11 cellular contexts compared by ENCODE assay signal in the genomic region with DNA sequence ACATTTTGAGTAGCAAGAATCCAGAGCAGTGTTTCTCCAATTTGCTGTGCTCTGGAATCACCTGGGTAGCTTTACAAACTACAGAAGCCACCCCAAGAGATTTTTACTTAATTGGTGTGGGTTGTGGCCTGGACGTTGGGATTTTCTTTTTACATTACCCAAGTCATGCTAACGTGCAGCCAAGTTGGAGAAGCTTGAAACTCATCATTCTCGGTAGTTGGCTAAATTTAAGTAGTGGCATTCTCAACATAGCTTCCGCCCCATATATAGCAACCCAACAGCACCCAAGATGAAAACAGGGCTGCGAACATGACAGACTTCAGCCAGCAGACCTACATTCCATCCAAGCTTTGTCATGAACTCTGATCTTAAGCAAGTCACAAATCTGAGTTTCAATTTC. TPM values are rescaled to one million over a fixed set of nuclear protein-coding genes. Genes with fewer than 3 reads are reported as not detected.
DNase-seq lines count a peak whose midpoint lies in the region; ATAC-seq and TF ChIP-seq lines count a peak whose summit lies in the region.
"Had no signal": no experiment of that assay in that cellular context is flagged by ENCODE, and none has a peak within 500 bp of the region (broad histone marks: within the 10 kb centered on the region; RNA-seq: fewer than 3 reads in every experiment).

No MANE protein-coding gene starts in this region.

- TF ChIP-seq EP300 in gastroesophageal sphincter (IDR thresholded peaks at IDR 0.05) (no peak), transverse colon (IDR thresholded peaks at IDR 0.05; ENCODE audit: low read depth) (no peak)

- ATAC-seq in gastroesophageal sphincter = peak; percentile 81
- no peak for ATAC-seq in GM21526 (IDR thresholded peaks at IDR 0.05; ENCODE audit: low FRiP score, unreplicated experiment)

- TF ChIP-seq CTCF in left ventricle myocardium inferior (IDR thresholded peaks at IDR 0.05; ENCODE audit: borderline replicate concordance) = no peak
- TF ChIP-seq CTCF in gastroesophageal sphincter (IDR thresholded peaks at IDR 0.05) = no peak
- TF ChIP-seq CTCF in transverse colon (IDR thresholded peaks at IDR 0.05) = no peak

- H3K27ac ChIP-seq in left ventricle myocardium inferior (replicated peaks) (peak overlapping the region; percentile 36), KOPT-K1 (ENCODE audit: low read depth, low read length, poor library complexity, severe bottlenecking) (peak overlapping the region; percentile 81), gastroesophageal sphincter (peak overlapping the region; percentile 61 to 75 (median 74)), transverse colon (peak overlapping the region; percentile 49 to 85 (median 70))
- H3K27ac ChIP-seq: adrenal gland had no signal

- H3K27me3 ChIP-seq in left ventricle myocardium inferior (ENCODE audit: low read depth) (no peaks in the 10 kb centered on the region), gastroesophageal sphincter (no peaks in the 10 kb centered on the region), transverse colon (no peaks in the 10 kb centered on the region)
- H3K27me3 ChIP-seq: adrenal gland had no signal

- H3K36me3 ChIP-seq in left ventricle myocardium inferior (peaks cover 26% of the 10 kb centered on the region), KOPT-K1 (ENCODE audit: insufficient read depth, low read length) (peaks cover 28% of the 10 kb centered on the region), gastroesophageal sphincter (peaks cover 0 to 39% of the 10 kb centered on the region in 2 donors), transverse colon (peaks cover 0 to 17% (median 3%) of the 10 kb centered on the region in 4 donors)

- intact Hi-C loops in left ventricle myocardium inferior (cut with micrococcal nuclease) = loop anchor here (10.0 kb wide), 1 partner anchor 291 kb away; no protein-coding TSS in a partner anchor
- intact Hi-C loops in cardiac septum (cut with DNase I) = no loop called here
- intact Hi-C loops in transverse colon (cut with DNase I; ENCODE audit: low total_unique reads) = no loop called here

- in situ Hi-C loops in transverse colon (cut with MboI; ENCODE audit: low pct_ligation_motif_present in 1 of 4, low pct_unique_long_range_greater_than_20kb in 1 of 4, low sequenced_read_pairs in 3 of 4) = loop anchor here in 3 of 4 donors (10.0 to 25.0 kb wide), 4 partner anchors 81 to 298 kb away; partner anchors contain the start of genes LRP10 (in 2 of the 3) and OR6J1 (in 1 of the 3)

- H3K9me3 ChIP-seq in left ventricle myocardium inferior (replicated peaks) (no peaks in the 10 kb centered on the region), KOPT-K1 (ENCODE audit: insufficient read depth, low read length, poor library complexity, severe bottlenecking) (no peaks in the 10 kb centered on the region), gastroesophageal sphincter (no peaks in the 10 kb centered on the region), transverse colon (no peaks in the 10 kb centered on the region)
- H3K9me3 ChIP-seq: adrenal gland had no signal

- TF ChIP-seq POLR2A in gastroesophageal sphincter (IDR thresholded peaks at IDR 0.05) (no peak), transverse colon (IDR thresholded peaks at IDR 0.05) (no peak)

- DNase-seq in left ventricle myocardium inferior (no peak), cardiac septum (ENCODE audit: low spot score) (no peak), transverse colon (no peak), SKM-1 treated with dmso at 0.1 percent for 144 hours (lab: John Stamatoyannopoulos, UW; ENCODE audit: unreplicated experiment) (no peak), SHP77 treated with DMSO at 0.1 percent for 48 hours (lab: John Stamatoyannopoulos, UW) (no peak)
- DNase-seq: adrenal gland; midbrain; stimulated activated CD4-positive, alpha-beta T cell treated with anti-CD3 and anti-CD28 coated beads, Interleukin-4, amount 100 ng/mL, for 4 hours had no signal

- peaks cover 48% of the 10 kb centered on the region for H3K4me1 ChIP-seq in left ventricle myocardium inferior
- H3K4me1 ChIP-seq in gastroesophageal sphincter = peaks cover 0 to 41% (median 15%) of the 10 kb centered on the region in 3 donors
- peaks cover 11 to 64% (median 36%) of the 10 kb centered on the region in 4 donors for H3K4me1 ChIP-seq in transverse colon
- H3K4me1 ChIP-seq: adrenal gland had no signal

- H3K4me3 ChIP-seq in left ventricle myocardium inferior = no peak overlapping the region
- no peak overlapping the region for H3K4me3 ChIP-seq in gastroesophageal sphincter
- H3K4me3 ChIP-seq in transverse colon = no peak overlapping the region
- H3K4me3 ChIP-seq: adrenal gland had no signal

- 31 to 47% methylated on average over 4 to 5 of the region's 5 CpGs for WGBS in gastroesophageal sphincter (ENCODE audit: low coverage in 1 of 2), 2 donors
- 58% methylated on average over 5 of the region's 5 CpGs; no CpG with 5 or more reads in 1 of the 2 donors for WGBS in transverse colon (ENCODE audit: low coverage in 1 of 2), 2 donors

RNA-seq across cellular contexts. Expression of gene DAD1, which starts 25.0 kb away (rescaled TPM):
- 118 TPM for total RNA-seq in left ventricle myocardium inferior
- total RNA-seq in cardiac septum = 134 TPM
- 100 to 1,000 TPM; 123 to 228 (median 171) TPM for total RNA-seq in gastroesophageal sphincter
- 100 to 1,000 TPM in 3 of 4 donors, 10 to 100 TPM in 1; 31.4 to 154 (median 141) TPM for total RNA-seq in transverse colon

RNA-seq across cellular contexts. Expression of gene ABHD4, which starts 34.1 kb away (rescaled TPM):
- total RNA-seq in left ventricle myocardium inferior = 23.2 TPM
- 18.6 TPM for total RNA-seq in cardiac septum
- total RNA-seq in gastroesophageal sphincter = 10 to 100 TPM; 23.8 to 42.0 (median 31.0) TPM
- total RNA-seq in transverse colon = 10 to 100 TPM; 17.5 to 41.1 (median 23.1) TPM
